Comparison of ENCODE assay signal across 23 cellular contexts in the genomic region with DNA sequence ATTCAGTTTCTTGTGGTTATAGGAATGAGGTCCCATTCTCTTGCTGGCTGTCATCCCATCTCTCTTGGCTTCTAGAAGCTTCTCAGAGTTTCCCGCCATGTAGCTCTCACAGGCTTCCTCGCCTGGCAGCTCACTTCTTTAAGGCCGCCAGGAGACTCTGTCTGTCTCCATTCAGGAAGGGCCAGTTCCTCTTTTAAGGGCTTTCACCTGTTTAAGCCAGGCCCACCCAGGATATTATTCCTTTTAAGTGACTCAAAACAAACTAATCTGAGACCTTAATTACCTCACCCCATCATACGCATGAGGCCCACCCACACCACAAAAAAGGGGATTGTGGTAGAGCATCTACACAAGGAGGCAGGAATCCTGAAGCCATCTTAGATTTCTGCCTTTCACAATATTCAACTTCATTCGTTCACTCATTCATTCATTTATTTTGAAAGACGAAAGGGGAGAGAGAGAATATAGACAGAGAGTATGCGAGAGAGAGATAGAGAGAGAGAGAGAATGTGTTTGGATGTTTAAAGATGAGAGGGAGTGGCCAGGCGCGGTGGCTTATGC. TPM values are rescaled to one million over a fixed set of nuclear protein-coding genes. Genes with fewer than 3 reads are reported as not detected.
DNase-seq lines count a peak whose midpoint lies in the region; ATAC-seq, FAIRE-seq and TF ChIP-seq lines count a peak whose summit lies in the region.
"Had no signal": no experiment of that assay in that cellular context is flagged by ENCODE, and none has a peak within 500 bp of the region (broad histone marks: within the 10 kb centered on the region; RNA-seq: fewer than 3 reads in every experiment).

No MANE protein-coding gene starts in this region.

- no peak overlapping the region for H3K4me3 Mint-ChIP-seq in CD14-positive monocyte
- peak overlapping the region; percentile 41 for H3K4me3 Mint-ChIP-seq in glutamatergic neuron (ENCODE audit: unreplicated experiment)
- no peak overlapping the region for H3K4me3 Mint-ChIP-seq in activated CD4-positive, alpha-beta T cell treated with anti-CD3 and anti-CD28 coated beads for 36 hours
- H3K4me3 Mint-ChIP-seq: CD4-positive, alpha-beta T cell; CD8-positive, alpha-beta T cell had no signal

- H3K4me2 ChIP-seq in GM12878 (ENCODE audit: control insufficient read depth, insufficient read depth): no peak overlapping the region
- H3K4me2 ChIP-seq: BLaER1 had no signal

- no peak overlapping the region for H2AFZ ChIP-seq in GM12878 (ENCODE audit: control insufficient read depth, low read depth, low read length)

- 74% methylated on average over 9 of the region's 9 CpGs for WGBS in GM12878 (ENCODE audit: insufficient coverage, insufficient replicate concordance, low lambda C conversion rate, missing lambda C conversion rate)

- no peak overlapping the region for H3K27ac ChIP-seq in GM12878 (ENCODE audit: control insufficient read depth, insufficient read depth)
- H3K27ac ChIP-seq: BLaER1 had no signal

- POLR2A ChIA-PET in GM12878 (lab: Charles Lee): interaction anchor here (1.1 to 1.5 kb wide), 2 partner anchors 10 to 13 kb away, joined by 3 read pairs; no protein-coding TSS in a partner anchor
- POLR2A ChIA-PET in activated CD4-positive, alpha-beta T cell treated with anti-CD3 and anti-CD28 coated beads for 36 hours (lab: Charles Lee): no interaction called here

- ATAC-seq in GM12878: no peak
- no peak for ATAC-seq in activated CD4-positive, alpha-beta T cell treated with anti-CD3 and anti-CD28 coated beads for 36 hours
- ATAC-seq: CD8-positive, alpha-beta T cell had no signal

- no TSS peak for BruUV-seq in GM12878 (replicated peaks; lab: Mats Ljungman, UMichigan)

- H3K4me1 Mint-ChIP-seq in CD14-positive monocyte (no peaks in the 10 kb centered on the region), glutamatergic neuron (ENCODE audit: low read depth, unreplicated experiment) (peaks cover 14% of the 10 kb centered on the region)
- no peaks in the 10 kb centered on the region for H3K4me1 Mint-ChIP-seq in activated CD4-positive, alpha-beta T cell treated with anti-CD3 and anti-CD28 coated beads for 36 hours

- FAIRE-seq in GM12891 (lab: Jason Lieb, UNC) (no peak), GM12878 (lab: Jason Lieb, UNC) (no peak)
- FAIRE-seq: A204.1, D721Med, G401.6, GM18507 had no signal

- H3K36me3 Mint-ChIP-seq in CD14-positive monocyte (no peaks in the 10 kb centered on the region), glutamatergic neuron (ENCODE audit: unreplicated experiment) (no peaks in the 10 kb centered on the region)
- no peaks in the 10 kb centered on the region for H3K36me3 Mint-ChIP-seq in activated CD4-positive, alpha-beta T cell treated with anti-CD3 and anti-CD28 coated beads for 36 hours (ENCODE audit: low read depth)
- H3K36me3 Mint-ChIP-seq: CD8-positive, alpha-beta T cell had no signal

- H3K9me3 ChIP-seq in GM12878 (replicated peaks; ENCODE audit: control insufficient read depth, insufficient read depth, low read length): peaks cover 1% of the 10 kb centered on the region; the same call in 2 of the 3 replicates
- H3K9me3 ChIP-seq: BE2C, BLaER1 had no signal

- RAD21 ChIA-PET in GM12878 (lab: Charles Lee; ENCODE audit: unreplicated experiment): no interaction called here

- H3K27ac Mint-ChIP-seq in CD14-positive monocyte: no peak overlapping the region
- peak overlapping the region; percentile 64 for H3K27ac Mint-ChIP-seq in glutamatergic neuron (ENCODE audit: unreplicated experiment)
- no peak overlapping the region for H3K27ac Mint-ChIP-seq in activated CD4-positive, alpha-beta T cell treated with anti-CD3 and anti-CD28 coated beads for 36 hours
- H3K27ac Mint-ChIP-seq: CD4-positive, alpha-beta T cell; CD8-positive, alpha-beta T cell had no signal

- H3K9me3 Mint-ChIP-seq in CD14-positive monocyte (peaks cover 0 to 7% (median 2%) of the 10 kb centered on the region in 7 donors), glutamatergic neuron (ENCODE audit: unreplicated experiment) (peaks cover 2% of the 10 kb centered on the region)
- peaks cover 8% of the 10 kb centered on the region for H3K9me3 Mint-ChIP-seq in activated CD4-positive, alpha-beta T cell treated with anti-CD3 and anti-CD28 coated beads for 36 hours (ENCODE audit: low read depth)

- no peak for TF ChIP-seq CTCF in CD14-positive monocyte (IDR thresholded peaks at IDR 0.05)
- TF ChIP-seq CTCF in GM12878 (IDR thresholded peaks at IDR 0.05 in 2 of 3, conservative IDR thresholded peaks at IDR 0.05 in 1 of 3; ENCODE audit: control insufficient read depth in 2 of 3, extremely low read depth in 1 of 3, insufficient read depth in 1 of 3, low read depth in 3 of 3, low read length in 3 of 3): no peak
- TF ChIP-seq CTCF in glutamatergic neuron (IDR thresholded peaks at IDR 0.05; ENCODE audit: partially characterized antibody, unreplicated experiment): no peak

- SMC1A ChIA-PET in GM12878 (lab: Charles Lee; ENCODE audit: uncharacterized antibody, unreplicated experiment): interaction anchor here (1.1 to 1.3 kb wide), 3 partner anchors 13 to 98 kb away, joined by 3 to 5 read pairs (median 5); no protein-coding TSS in a partner anchor

- no peaks in the 10 kb centered on the region for H3K27me3 ChIP-seq in GM12878 (replicated peaks in 1 of 2; ENCODE audit: control insufficient read depth in 2 of 2, insufficient read depth in 2 of 2, low read length in 1 of 2)
- H3K27me3 ChIP-seq: BE2C, BLaER1 had no signal

- in situ Hi-C loops in GM12878 (cut with MboI): no loop called here

- H3K4me1 ChIP-seq in GM12878 (ENCODE audit: control insufficient read depth, insufficient read depth, low read length): no peaks in the 10 kb centered on the region
- H3K4me1 ChIP-seq: BLaER1, Caco-2 had no signal

- peak; percentile 3 for DNase-seq in CD14-positive monocyte (ENCODE audit: low spot score)
- DNase-seq in GM12891 (ENCODE audit: insufficient read length, low spot score): no peak
- DNase-seq in GM12878 (ENCODE audit: low read depth, low spot score): no peak
- DNase-seq in glutamatergic neuron: no peak
- DNase-seq in HK-2 (ENCODE audit: unreplicated experiment): no peak
- no peak for DNase-seq in activated CD4-positive, alpha-beta T cell treated with anti-CD3 and anti-CD28 coated beads for 36 hours
- no peak for DNase-seq in dedifferentiated amniotic fluid mesenchymal stem cell (ENCODE audit: extremely low spot score)
- no peak for DNase-seq in hypothalamus (lab: John Stamatoyannopoulos, UW)
- DNase-seq: 8988T; ACHN; BE2C; C1 segment of cervical spinal cord; Caco-2; Calu3; CD4-positive, alpha-beta T cell; CD8-positive, alpha-beta T cell; DMS79 treated with DMSO at 0.1 percent for 48 hours; GF-D8 had no signal

- no peaks in the 10 kb centered on the region for H3K79me2 ChIP-seq in GM12878 (ENCODE audit: control insufficient read depth, insufficient read depth, low read length)

- TF ChIP-seq POLR2A in GM12891 (IDR thresholded peaks at IDR 0.05; ENCODE audit: low read depth, low read length): no peak
- no peak for TF ChIP-seq POLR2A in GM12878 (IDR thresholded peaks at IDR 0.05; ENCODE audit: low read depth, low read length)

- H3K36me3 ChIP-seq in GM12878 (ENCODE audit: control insufficient read depth in 2 of 2, insufficient read depth in 2 of 2, low read length in 1 of 2): no peaks in the 10 kb centered on the region; a peak in 1 of 4 replicates
- H3K36me3 ChIP-seq: BE2C, BLaER1 had no signal

- intact Hi-C loops in CD14-positive monocyte (cut with micrococcal nuclease) (no loop called here), GM12878 (cut with micrococcal nuclease; ENCODE audit: unreplicated experiment) (no loop called here)
- intact Hi-C loops in activated CD4-positive, alpha-beta T cell treated with anti-CD3 and anti-CD28 coated beads for 36 hours (cut with DNase I, micrococcal nuclease): no loop called here

- H3K4me3 ChIP-seq in GM12878: no peak overlapping the region
- H3K4me3 ChIP-seq: BLaER1 had no signal

- peaks cover 13 to 21% (median 16%) of the 10 kb centered on the region in 3 donors for H3K27me3 Mint-ChIP-seq in CD14-positive monocyte (ENCODE audit: low read depth in 3 of 3)
- H3K27me3 Mint-ChIP-seq in glutamatergic neuron (ENCODE audit: unreplicated experiment): peaks cover 1% of the 10 kb centered on the region
- peaks cover 11% of the 10 kb centered on the region for H3K27me3 Mint-ChIP-seq in activated CD4-positive, alpha-beta T cell treated with anti-CD3 and anti-CD28 coated beads for 36 hours

- no peak overlapping the region for H3K9ac ChIP-seq in GM12878 (ENCODE audit: control insufficient read depth, insufficient read depth, low read length)
- H3K9ac ChIP-seq: BLaER1 had no signal

- CTCF ChIA-PET in GM12878 (lab: Yijun Ruan, JAX): interaction anchor here (0.6 to 2.9 kb wide), 5 partner anchors 12 to 97 kb away, joined by 3 to 9 read pairs (median 4); partner anchors contain the start of gene NECTIN1
- CTCF ChIA-PET in activated CD4-positive, alpha-beta T cell treated with anti-CD3 and anti-CD28 coated beads for 36 hours (lab: Charles Lee): no interaction called here

- H4K20me1 ChIP-seq in GM12878 (ENCODE audit: control insufficient read depth, insufficient read depth): 0 out of 2 replicates have a peak, but pooled peaks cover 4% of the 10 kb centered on the region
- H4K20me1 ChIP-seq: BLaER1 had no signal

- no peak for TF ChIP-seq EP300 in GM12878 (IDR thresholded peaks at IDR 0.05; ENCODE audit: borderline replicate concordance in 1 of 2, control insufficient read depth in 1 of 2, low read depth in 2 of 2, low read length in 2 of 2)

- TF ChIP-seq RAD21 in GM12878 (IDR thresholded peaks at IDR 0.05; ENCODE audit: insufficient read depth, low read depth, low read length): no peak

RNA-seq across cellular contexts. Expression of gene NECTIN1, which starts 42.3 kb away (rescaled TPM):
- polyA plus RNA-seq in CD14-positive monocyte (under 1 TPM; 0.53 to 0.85 TPM), GM12878 (2011; rRNA removed) (3.8 and 9.2 TPM in 2 replicates), GM12878 (2014; fragmentation: Illumina TruSeq; extraction: Trizol) (2.3 and 4.5 TPM in 2 replicates), GM12878 (2014; fragmentation: Nextera tagmentation; extraction: Ambion mirVana) (1 to 10 TPM; 1.4 to 1.5 TPM), GM12878 (2014; rRNA removed) (2.9 and 4.1 TPM in 2 replicates), GM12878 (2016; fragmentation: Nextera tagmentation; extraction: Ambion mirVana) (1 to 10 TPM in 1 of 2 experiments, under 1 TPM in 1; 0.97 to 1.4 TPM)
- polyA plus RNA-seq in GM12891 (2012; ENCODE audit: low read depth, missing spikeins): 5.6 TPM
- 28.9 and 37.4 TPM in 2 replicates for total RNA-seq in GM12878 (2013; cell fraction: nucleolus; rRNA removed)
- total RNA-seq in GM12878 (2014; rRNA removed) (2.3 and 2.4 TPM in 2 replicates), GM12878 (2014; rRNA removed; fragmentation: Illumina TruSeq; extraction: Trizol) (1.4 and 2.4 TPM in 2 replicates), GM12878 (2021) (7.5 and 8.7 TPM in 2 replicates), glutamatergic neuron (ENCODE audit: unreplicated experiment) (26.0 TPM)
- 6.9 TPM for polyA plus RNA-seq in GM12878 (2011; ENCODE audit: low read depth)
- 10.4 and 13.9 TPM in 2 replicates for polyA plus RNA-seq in GM12878 (2011; cell fraction: cytosol; rRNA removed)
- polyA plus RNA-seq in GM12878 (2011; cell fraction: nucleus; rRNA removed): 13.1 and 14.9 TPM in 2 replicates
- 16.1 and 16.9 TPM in 2 replicates for polyA plus RNA-seq in GM12878 (2012)
- polyA minus RNA-seq in GM12878 (2011; rRNA and poly(A)+ RNA removed): 15.3 and 21.6 TPM in 2 replicates
- 12.3 and 12.7 TPM in 2 replicates for polyA minus RNA-seq in GM12878 (2011; cell fraction: cytosol; rRNA and poly(A)+ RNA removed)
- 11.2 and 13.6 TPM in 2 replicates for polyA minus RNA-seq in GM12878 (2011; cell fraction: nucleus; rRNA and poly(A)+ RNA removed)
- 1 to 10 TPM; 1.6 to 1.7 TPM for total RNA-seq in activated CD4-positive, alpha-beta T cell treated with anti-CD3 and anti-CD28 coated beads for 36 hours
